29 cellular contexts compared by ENCODE assay signal in genomic region chr11:60821827-60822599, GRCh38. TPM values are rescaled to one million over a fixed set of nuclear protein-coding genes. Genes with fewer than 3 reads are reported as not detected.
DNase-seq lines count a peak whose midpoint lies in the region; ATAC-seq and TF ChIP-seq lines count a peak whose summit lies in the region.
"Had no signal": no experiment of that assay in that cellular context is flagged by ENCODE, and none has a peak within 500 bp of the region (broad histone marks: within the 10 kb centered on the region; RNA-seq: fewer than 3 reads in every experiment).

No MANE protein-coding gene starts in this region.

- CTCF ChIA-PET in SK-N-SH (lab: Yijun Ruan, JAX) (interaction anchor here (0.7 to 3.9 kb wide), 8 partner anchors 9 to 119 kb away, joined by 3 to 39 read pairs (median 4); partner anchors contain the start of gene ZP1), activated B cell treated with CpG ODN at 0.5 μM for 24 hours (lab: Charles Lee) (interaction anchor here (0.8 to 1.5 kb wide), 4 partner anchors 9 to 366 kb away, joined by 3 to 5 read pairs (median 4); no protein-coding TSS in a partner anchor)

- no peak for TF ChIP-seq EP300 in SK-N-SH (IDR thresholded peaks at IDR 0.05; ENCODE audit: borderline replicate concordance in 1 of 2, low read depth in 1 of 2, low read length in 1 of 2)

- no peaks in the 10 kb centered on the region for H3K36me3 Mint-ChIP-seq in activated B cell treated with CpG ODN at 0.5 μM for 24 hours (ENCODE audit: low read depth)
- H3K36me3 Mint-ChIP-seq in stimulated activated naive B cell treated with anti-CD40 and anti-IgM and Interleukin-4, amounts not matched to agents 10 μg/mL and 1 μg/mL and 100 μg/mL, for 72 hours, result no peaks in the 10 kb centered on the region
- H3K36me3 Mint-ChIP-seq: CD8-positive, alpha-beta T cell had no signal

- peak; percentile 44 for DNase-seq in SK-N-SH
- no peak for DNase-seq in activated B cell treated with CpG ODN at 0.5 μM for 24 hours
- peak; percentile 18 for DNase-seq in stimulated activated naive B cell treated with anti-CD40 and anti-IgM and Interleukin-4, amounts not matched to agents 10 μg/mL and 1 μg/mL and 100 μg/mL, for 72 hours
- no peak for DNase-seq in SKM-1 (lab: John Stamatoyannopoulos, UW; ENCODE audit: unreplicated experiment)
- DNase-seq in NCI-H524 treated with DMSO at 0.1 percent for 48 hours (lab: John Stamatoyannopoulos, UW), result no peak
- DNase-seq in esophagus squamous epithelium (lab: John Stamatoyannopoulos, UW), result no peak
- DNase-seq: 8988T; activated CD4-positive, alpha-beta T cell treated with anti-CD3 and anti-CD28 coated beads, Interleukin-2, amount 50 U/mL, for 1 hour; activated CD8-positive, alpha-beta memory T cell treated with anti-CD3 and anti-CD28 coated beads, Interleukin-2, amount 50 U/mL, for 4 hours; activated naive CD4-positive, alpha-beta T cell treated with anti-CD3 and anti-CD28 coated beads for 36 hours; brain microvascular endothelial cell; CD8-positive, alpha-beta T cell; islet precursor cell; left ventricle myocardium inferior; NCI-H1092; NCI-H187; NCI-H69; Peyer's patch; SHP77 treated with DMSO at 0.1 percent for 48 hours; sigmoid colon; T1000 had no signal

- H3K36me3 ChIP-seq in SK-N-SH (replicated peaks in 1 of 2; ENCODE audit: control insufficient read depth in 1 of 2, insufficient read depth in 2 of 2, low read length in 1 of 2), result no peaks in the 10 kb centered on the region
- no peaks in the 10 kb centered on the region for H3K36me3 ChIP-seq in esophagus squamous epithelium
- H3K36me3 ChIP-seq: brain microvascular endothelial cell, left ventricle myocardium inferior, Peyer's patch, sigmoid colon had no signal

- H3K4me1 ChIP-seq in SK-N-SH (ENCODE audit: control insufficient read depth in 1 of 2, insufficient read depth in 2 of 2, low read depth in 1 of 2, low read length in 1 of 2), result no peaks in the 10 kb centered on the region; a peak in 1 of 4 replicates
- H3K4me1 ChIP-seq in esophagus squamous epithelium, result no peaks in the 10 kb centered on the region
- H3K4me1 ChIP-seq: left ventricle myocardium inferior, Peyer's patch, psoas muscle, sigmoid colon had no signal

- H3K27me3 ChIP-seq in SK-N-SH (ENCODE audit: insufficient read depth) (peaks cover 7% of the 10 kb centered on the region; the same call in 1 of the 2 replicates), esophagus squamous epithelium (no peaks in the 10 kb centered on the region)
- H3K27me3 ChIP-seq: brain microvascular endothelial cell, Peyer's patch, sigmoid colon had no signal

- intact Hi-C loops in activated B cell treated with CpG ODN at 0.5 μM for 24 hours (cut with micrococcal nuclease) (no loop called here), esophagus squamous epithelium (cut with DNase I) (loop anchor here (10.0 kb wide), 2 partner anchors 303 to 363 kb away; no protein-coding TSS in a partner anchor)

- H2AFZ ChIP-seq in SK-N-SH (ENCODE audit: low read depth), result no peak overlapping the region

- no peak overlapping the region for H3K9ac ChIP-seq in SK-N-SH

- POLR2A ChIA-PET in SK-N-SH (lab: Yijun Ruan, JAX), result no interaction called here
- POLR2A ChIA-PET in activated B cell treated with CpG ODN at 0.5 μM for 24 hours (lab: Charles Lee), result no interaction called here

- no peaks in the 10 kb centered on the region for H3F3A ChIP-seq in SK-N-SH (replicated peaks; ENCODE audit: insufficient read depth)

- peaks cover 3% of the 10 kb centered on the region for H3K9me3 Mint-ChIP-seq in activated B cell treated with CpG ODN at 0.5 μM for 24 hours
- no peaks in the 10 kb centered on the region for H3K9me3 Mint-ChIP-seq in stimulated activated naive B cell treated with anti-CD40 and anti-IgM and Interleukin-4, amounts not matched to agents 10 μg/mL and 1 μg/mL and 100 μg/mL, for 72 hours
- H3K9me3 Mint-ChIP-seq: stimulated activated naive CD8-positive, alpha-beta T cell treated with anti-CD3 and anti-CD28 coated beads, Interleukin-15, Interleukin-2, amounts not matched to agents 100 ng/mL and 50 ng/mL, for 24 hours had no signal

- H3K27ac ChIP-seq in SK-N-SH (ENCODE audit: low read depth in 2 of 2, low read length in 1 of 2), result no peak overlapping the region
- H3K27ac ChIP-seq in esophagus squamous epithelium, result no peak overlapping the region
- H3K27ac ChIP-seq: brain microvascular endothelial cell, left ventricle myocardium inferior, Peyer's patch, psoas muscle, sigmoid colon had no signal

- no peak for TF ChIP-seq RAD21 in SK-N-SH (IDR thresholded peaks at IDR 0.05; ENCODE audit: low read length)

- peaks cover 6% of the 10 kb centered on the region for H3K27me3 Mint-ChIP-seq in activated B cell treated with CpG ODN at 0.5 μM for 24 hours
- H3K27me3 Mint-ChIP-seq in stimulated activated naive B cell treated with anti-CD40 and anti-IgM and Interleukin-4, amounts not matched to agents 10 μg/mL and 1 μg/mL and 100 μg/mL, for 72 hours, result peaks cover 11 to 14% of the 10 kb centered on the region in 2 donors
- H3K27me3 Mint-ChIP-seq: stimulated activated naive CD8-positive, alpha-beta T cell treated with anti-CD3 and anti-CD28 coated beads, Interleukin-15, Interleukin-2, amounts not matched to agents 100 ng/mL and 50 ng/mL, for 24 hours had no signal

- ATAC-seq in SK-N-SH treated with all-trans-retinoic acid at 6 μM for 48 hours, result no peak
- ATAC-seq in GM19463 (IDR thresholded peaks at IDR 0.05; ENCODE audit: unreplicated experiment), result peak; percentile 68
- peak; percentile 47 for ATAC-seq in activated B cell treated with CpG ODN at 0.5 μM for 24 hours (ENCODE audit: low read depth)
- peak; percentile 64 to 78 for ATAC-seq in stimulated activated naive B cell treated with anti-CD40 and anti-IgM and Interleukin-4, amounts not matched to agents 10 μg/mL and 1 μg/mL and 100 μg/mL, for 72 hours (replicated peaks)
- ATAC-seq: CD8-positive, alpha-beta T cell; psoas muscle had no signal

- H3K9me3 ChIP-seq in SK-N-SH (no peaks in the 10 kb centered on the region; the same call in 1 of the 2 replicates), esophagus squamous epithelium (peaks cover 0 to 5% (median 5%) of the 10 kb centered on the region in 3 donors)

- TF ChIP-seq POLR2A in esophagus squamous epithelium (IDR thresholded peaks at IDR 0.05), result no peak

- H3K4me1 Mint-ChIP-seq in activated B cell treated with CpG ODN at 0.5 μM for 24 hours, result no peaks in the 10 kb centered on the region
- H3K4me1 Mint-ChIP-seq in stimulated activated naive B cell treated with anti-CD40 and anti-IgM and Interleukin-4, amounts not matched to agents 10 μg/mL and 1 μg/mL and 100 μg/mL, for 72 hours, result peaks cover 6 to 10% of the 10 kb centered on the region in 2 donors

- no peak overlapping the region for H3K4me3 Mint-ChIP-seq in activated B cell treated with CpG ODN at 0.5 μM for 24 hours
- H3K4me3 Mint-ChIP-seq in stimulated activated naive B cell treated with anti-CD40 and anti-IgM and Interleukin-4, amounts not matched to agents 10 μg/mL and 1 μg/mL and 100 μg/mL, for 72 hours, result peak overlapping the region in 1 of 2 donors; percentile 10
- H3K4me3 Mint-ChIP-seq: activated naive CD4-positive, alpha-beta T cell treated with anti-CD3 and anti-CD28 coated beads for 36 hours; activated T-helper 1 cell treated with anti-CD3 and anti-CD28 coated beads, Interleukin-12 subunit alpha, Interleukin-12 subunit beta, Interleukin-2, Interleukin-4 antibody, amounts not matched to agents 30 ng/mL and 10 ng/mL and 1 ng/mL, durations not matched to agents 14 hours and 24 hours and 36 hours; CD8-positive, alpha-beta T cell; stimulated activated naive CD8-positive, alpha-beta T cell treated with anti-CD3 and anti-CD28 coated beads, Interleukin-15, Interleukin-2, amounts not matched to agents 100 ng/mL and 50 ng/mL, for 24 hours had no signal

- H3K4me3 ChIP-seq in SK-N-SH (ENCODE audit: low read depth in 2 of 2, low read length in 1 of 2) (no peak overlapping the region), esophagus squamous epithelium (no peak overlapping the region)
- H3K4me3 ChIP-seq: left ventricle myocardium inferior, Peyer's patch, psoas muscle, sigmoid colon had no signal

- TF ChIP-seq CTCF in SK-N-SH (IDR thresholded peaks at IDR 0.05) (no peak), activated B cell treated with CpG ODN at 0.5 μM for 24 hours (IDR thresholded peaks at IDR 0.05) (no peak), esophagus squamous epithelium (IDR thresholded peaks at IDR 0.05) (no peak)

- no peaks in the 10 kb centered on the region for H3K79me2 ChIP-seq in SK-N-SH (ENCODE audit: insufficient read depth)

- H3K4me2 ChIP-seq in SK-N-SH, result no peak overlapping the region

- H3K9me2 ChIP-seq in SK-N-SH, result no peaks in the 10 kb centered on the region

- WGBS in SK-N-SH (ENCODE audit: low lambda C conversion rate), result 27% methylated on average over 8 of the region's 15 CpGs
- 66 to 70% methylated on average over 5 to 7 of the region's 15 CpGs for WGBS in esophagus squamous epithelium, 2 donors

- no peak overlapping the region for H3K27ac Mint-ChIP-seq in activated B cell treated with CpG ODN at 0.5 μM for 24 hours
- no peak overlapping the region for H3K27ac Mint-ChIP-seq in stimulated activated naive B cell treated with anti-CD40 and anti-IgM and Interleukin-4, amounts not matched to agents 10 μg/mL and 1 μg/mL and 100 μg/mL, for 72 hours
- H3K27ac Mint-ChIP-seq: activated naive CD4-positive, alpha-beta T cell treated with anti-CD3 and anti-CD28 coated beads for 36 hours; activated T-helper 1 cell treated with anti-CD3 and anti-CD28 coated beads, Interleukin-12 subunit alpha, Interleukin-12 subunit beta, Interleukin-2, Interleukin-4 antibody, amounts not matched to agents 30 ng/mL and 10 ng/mL and 1 ng/mL, durations not matched to agents 14 hours and 24 hours and 36 hours; CD8-positive, alpha-beta T cell; stimulated activated naive CD8-positive, alpha-beta T cell treated with anti-CD3 and anti-CD28 coated beads, Interleukin-15, Interleukin-2, amounts not matched to agents 100 ng/mL and 50 ng/mL, for 24 hours had no signal

- H4K20me1 ChIP-seq in SK-N-SH (ENCODE audit: insufficient read depth), result no peaks in the 10 kb centered on the region

RNA-seq across cellular contexts. Expression of gene CCDC86, which starts 19.9 kb away (rescaled TPM):
- polyA plus RNA-seq in SK-N-SH (2012; rRNA removed), result 26.1 and 34.7 TPM in 2 replicates
- polyA plus RNA-seq in SK-N-SH (2012; cell fraction: cytosol; rRNA removed), result 17.2 and 22.7 TPM in 2 replicates
- polyA plus RNA-seq in SK-N-SH (2012; cell fraction: nucleus; rRNA removed), result 28.2 and 44.0 TPM in 2 replicates
- total RNA-seq in activated B cell treated with CpG ODN at 0.5 μM for 24 hours (30.3 and 30.6 TPM in 2 replicates), esophagus squamous epithelium (10 to 100 TPM; 11.8 to 38.0 (median 24.4) TPM)

RNA-seq across cellular contexts. Expression of gene PTGDR2, which starts 33.7 kb away (rescaled TPM):
- polyA plus RNA-seq in SK-N-SH (2012; rRNA removed), result 0.02 TPM in 1 of 2 replicates, not detected in the other
- polyA plus RNA-seq in SK-N-SH (2012; cell fraction: cytosol; rRNA removed), result 0.01 TPM in 1 of 2 replicates, not detected in the other
- polyA plus RNA-seq in SK-N-SH (2012; cell fraction: nucleus; rRNA removed), result 0.05 and 0.12 TPM in 2 replicates
- total RNA-seq in activated B cell treated with CpG ODN at 0.5 μM for 24 hours (0.07 TPM in 1 of 2 replicates, not detected in the other), esophagus squamous epithelium (1 to 10 TPM in 1 of 4 donors, under 1 TPM in 2, not detected in 1; 0.31 to 2.7 (median 0.85) TPM)
- total RNA-seq: glomerular endothelial cell, myocyte had no signal

RNA-seq across cellular contexts. Expression of gene MS4A10, which starts 36.9 kb away (rescaled TPM):
- not detected in 2 replicates for polyA plus RNA-seq in SK-N-SH (2012; rRNA removed)
- polyA plus RNA-seq in SK-N-SH (2012; cell fraction: cytosol; rRNA removed), result not detected in 2 replicates
- not detected in 2 replicates for polyA plus RNA-seq in SK-N-SH (2012; cell fraction: nucleus; rRNA removed)
- total RNA-seq in activated B cell treated with CpG ODN at 0.5 μM for 24 hours (not detected in 2 replicates), esophagus squamous epithelium (not detected)
- total RNA-seq: activated naive CD4-positive, alpha-beta T cell treated with anti-CD3 and anti-CD28 coated beads for 36 hours; activated T-helper 1 cell treated with anti-CD3 and anti-CD28 coated beads, Interleukin-12 subunit alpha, Interleukin-12 subunit beta, Interleukin-2, Interleukin-4 antibody, amounts not matched to agents 30 ng/mL and 10 ng/mL and 1 ng/mL, durations not matched to agents 14 hours and 24 hours and 36 hours; CD8-positive, alpha-beta T cell; glomerular endothelial cell; left ventricle myocardium inferior; mesenteric fat pad; myocyte; psoas muscle; sigmoid colon had no signal
- polyA plus RNA-seq: sigmoid colon had no signal

RNA-seq across cellular contexts. Expression of gene ZP1, which starts 45.3 kb away (rescaled TPM):
- polyA plus RNA-seq in SK-N-SH (2012; rRNA removed), result not detected in 2 replicates
- 0.01 TPM in 1 of 2 replicates, not detected in the other for polyA plus RNA-seq in SK-N-SH (2012; cell fraction: cytosol; rRNA removed)
- polyA plus RNA-seq in SK-N-SH (2012; cell fraction: nucleus; rRNA removed), result 0.37 and 0.79 TPM in 2 replicates
- total RNA-seq in activated B cell treated with CpG ODN at 0.5 μM for 24 hours, result not detected in 2 replicates
- total RNA-seq in esophagus squamous epithelium, result not detected
- total RNA-seq: activated naive CD4-positive, alpha-beta T cell treated with anti-CD3 and anti-CD28 coated beads for 36 hours; activated T-helper 1 cell treated with anti-CD3 and anti-CD28 coated beads, Interleukin-12 subunit alpha, Interleukin-12 subunit beta, Interleukin-2, Interleukin-4 antibody, amounts not matched to agents 30 ng/mL and 10 ng/mL and 1 ng/mL, durations not matched to agents 14 hours and 24 hours and 36 hours; CD8-positive, alpha-beta T cell; glomerular endothelial cell; left ventricle myocardium inferior; myocyte; sigmoid colon had no signal

Comparison
In these comparisons a context has a peak if more than half of its experiments do, and no peak if none do; other contexts are left out.
1. DNase-seq: peak in SK-N-SH (single experiment) and stimulated activated naive B cell treated with anti-CD40 and anti-IgM and Interleukin-4, amounts not matched to agents 10 μg/mL and 1 μg/mL and 100 μg/mL, for 72 hours (single experiment); none in activated B cell treated with CpG ODN at 0.5 μM for 24 hours (single experiment), SKM-1 (single experiment), NCI-H524 treated with DMSO at 0.1 percent for 48 hours (single experiment) and esophagus squamous epithelium (single experiment).